19 cellular contexts compared by ENCODE assay signal in the genomic region with DNA sequence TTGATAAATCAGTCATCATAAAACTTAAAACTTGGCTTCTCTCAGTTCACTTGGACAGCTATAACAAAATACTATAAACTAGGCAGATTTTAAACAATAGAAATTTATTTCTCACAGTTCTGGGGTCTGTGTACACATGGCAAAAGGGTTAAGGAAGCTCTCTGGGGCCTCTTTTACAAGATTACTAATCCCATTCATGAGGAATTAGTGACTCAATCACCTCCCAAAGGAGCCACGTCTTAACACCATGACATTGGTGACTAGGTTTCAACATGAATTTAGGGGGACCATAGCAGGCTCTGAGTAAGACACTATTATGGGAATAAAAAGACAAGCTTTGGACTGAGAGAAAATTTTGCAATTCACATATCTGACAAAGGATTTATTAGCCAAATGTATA.
DNase-seq lines count a peak whose midpoint lies in the region; ATAC-seq and TF ChIP-seq lines count a peak whose summit lies in the region.
"Had no signal": no experiment of that assay in that cellular context is flagged by ENCODE, and none has a peak within 500 bp of the region (broad histone marks: within the 10 kb centered on the region; RNA-seq: fewer than 3 reads in every experiment).

No MANE protein-coding gene starts in this region.

- peaks cover 21% of the 10 kb centered on the region for H3K4me1 Mint-ChIP-seq in endodermal cell
- H3K4me1 Mint-ChIP-seq: CD4-positive, alpha-beta memory T cell had no signal

- 8% methylated on average over 1 of the region's 1 CpG; no CpG with 5 or more reads in 1 of the 2 experiments for WGBS in endodermal cell (ENCODE audit: insufficient coverage in 1 of 2, insufficient read length in 1 of 2), 2 experiments
- WGBS in neuronal stem cell (ENCODE audit: extremely low coverage in 2 of 2, insufficient read length in 2 of 2, insufficient replicate concordance in 1 of 2), 2 donors, result no CpG with 5 or more reads among the region's 1 CpG

- H2BK5ac ChIP-seq in neuronal stem cell (ENCODE audit: low read length), result no peak overlapping the region

- H3K4ac ChIP-seq in neuronal stem cell (ENCODE audit: low read length), result no peak overlapping the region

- BruUV-seq in A673 (replicated peaks; lab: Mats Ljungman, UMichigan), result no TSS peak

- no peaks in the 10 kb centered on the region for H3K9me3 ChIP-seq in A673 (ENCODE audit: low read depth, low read length, poor library complexity, severe bottlenecking)
- H3K9me3 ChIP-seq in Karpas-422 (ENCODE audit: low read length), result no peaks in the 10 kb centered on the region; the same call in 1 of the 2 replicates
- H3K9me3 ChIP-seq in endodermal cell (ENCODE audit: control insufficient read depth, low read length), result no peaks in the 10 kb centered on the region
- no peaks in the 10 kb centered on the region for H3K9me3 ChIP-seq in neuronal stem cell (replicated peaks in 1 of 2; ENCODE audit: control insufficient read depth in 2 of 2, insufficient read depth in 1 of 2, low read depth in 1 of 2, low read length in 2 of 2)
- H3K9me3 ChIP-seq: BE2C had no signal

- H3K4me3 ChIP-seq in A673 (ENCODE audit: low read depth, low read length, poor library complexity, severe bottlenecking), result no peak overlapping the region
- H3K4me3 ChIP-seq in Karpas-422 (ENCODE audit: low read length), result no peak overlapping the region
- H3K4me3 ChIP-seq in endodermal cell (ENCODE audit: low read length), result no peak overlapping the region
- no peak overlapping the region for H3K4me3 ChIP-seq in neuronal stem cell (ENCODE audit: low read length in 2 of 2)
- H3K4me3 ChIP-seq: BLaER1 treated with 17β-estradiol and CSF1 and Interleukin-3, amounts not matched to agents 10 nM and 100 nM; GM23248 had no signal

- no peak overlapping the region for H2BK120ac ChIP-seq in neuronal stem cell (ENCODE audit: low read depth, low read length)

- H3K27me3 ChIP-seq in A673 (replicated peaks; ENCODE audit: insufficient read depth, low read depth, low read length, poor library complexity), result no peaks in the 10 kb centered on the region
- H3K27me3 ChIP-seq in Karpas-422 (ENCODE audit: low read length), result no peaks in the 10 kb centered on the region
- H3K27me3 ChIP-seq in endodermal cell (ENCODE audit: control insufficient read depth, insufficient read depth, low read length, poor library complexity, severe bottlenecking), result no peaks in the 10 kb centered on the region
- no peaks in the 10 kb centered on the region for H3K27me3 ChIP-seq in neuronal stem cell (ENCODE audit: control insufficient read depth in 3 of 3, insufficient read depth in 3 of 3, low read depth in 1 of 3, low read length in 3 of 3)
- H3K27me3 ChIP-seq: BE2C; BLaER1 treated with 17β-estradiol and CSF1 and Interleukin-3, amounts not matched to agents 10 nM and 100 nM had no signal

- H3K18ac ChIP-seq in neuronal stem cell (ENCODE audit: low read length), result no peak overlapping the region

- TF ChIP-seq CTCF in A673 (conservative IDR thresholded peaks at IDR 0.05; ENCODE audit: low read depth, low read length), result no peak
- TF ChIP-seq CTCF in endodermal cell (conservative IDR thresholded peaks at IDR 0.05), result no peak

- H3K27me3 Mint-ChIP-seq in endodermal cell (ENCODE audit: insufficient read depth), result peaks cover 1% of the 10 kb centered on the region

- intact Hi-C loops in A673 (cut with micrococcal nuclease; ENCODE audit: unreplicated experiment), result no loop called here

- H2BK12ac ChIP-seq in neuronal stem cell (ENCODE audit: low read length), result no peak overlapping the region

- no peak overlapping the region for H2BK15ac ChIP-seq in neuronal stem cell (ENCODE audit: low read length)

- H2AFZ ChIP-seq in Karpas-422 (ENCODE audit: low read length) (0 out of 2 replicates have a peak overlapping the region, but pooled peaks have one; percentile 18), neuronal stem cell (ENCODE audit: low read length) (peak overlapping the region; percentile 32)
- H2AFZ ChIP-seq: GM23248 had no signal

- H3K14ac ChIP-seq in neuronal stem cell (ENCODE audit: low read length), result no peak overlapping the region

- H3K27ac Mint-ChIP-seq in endodermal cell, result peak overlapping the region; percentile 12
- H3K27ac Mint-ChIP-seq: CD4-positive, alpha-beta memory T cell had no signal

- no peak overlapping the region for H4K8ac ChIP-seq in neuronal stem cell (ENCODE audit: low read depth, low read length)

- POLR2A ChIA-PET in A673 (lab: Charles Lee; ENCODE audit: low non-redundant PET), result no interaction called here

- H3K27ac ChIP-seq in A673 (ENCODE audit: low read depth, low read length, poor library complexity, severe bottlenecking) (no peak overlapping the region), Karpas-422 (ENCODE audit: low read length) (no peak overlapping the region), endodermal cell (ENCODE audit: low read depth, low read length) (no peak overlapping the region), neuronal stem cell (replicated peaks; ENCODE audit: low read length) (no peak overlapping the region)
- H3K27ac ChIP-seq: 22Rv1; BLaER1 treated with 17β-estradiol and CSF1 and Interleukin-3, amounts not matched to agents 10 nM and 100 nM; GM23248 had no signal

- H3K4me2 ChIP-seq in Karpas-422 (ENCODE audit: low read depth, low read length, poor library complexity, severe bottlenecking) (no peak overlapping the region), neuronal stem cell (ENCODE audit: insufficient read depth, low read length, poor library complexity, severe bottlenecking) (no peak overlapping the region)
- H3K4me2 ChIP-seq: BLaER1 treated with 17β-estradiol and CSF1 and Interleukin-3, amounts not matched to agents 10 nM and 100 nM had no signal

- H3K36me3 Mint-ChIP-seq in endodermal cell (ENCODE audit: low read depth), result peaks cover 3% of the 10 kb centered on the region
- H3K36me3 Mint-ChIP-seq: CD4-positive, alpha-beta memory T cell had no signal

- peaks cover 6% of the 10 kb centered on the region for H3K4me1 ChIP-seq in A673 (ENCODE audit: insufficient read depth, low read length, poor library complexity, severe bottlenecking)
- H3K4me1 ChIP-seq in Karpas-422 (ENCODE audit: low read length), result peaks cover 10% of the 10 kb centered on the region
- H3K4me1 ChIP-seq in endodermal cell (ENCODE audit: control insufficient read depth, insufficient read depth, low read length), result peaks cover 3% of the 10 kb centered on the region
- peaks cover 2 to 3% of the 10 kb centered on the region in 2 donors for H3K4me1 ChIP-seq in neuronal stem cell (ENCODE audit: control insufficient read depth in 2 of 2, insufficient read depth in 1 of 2, low read depth in 1 of 2, low read length in 2 of 2)
- H3K4me1 ChIP-seq: BE2C; BLaER1 treated with 17β-estradiol and CSF1 and Interleukin-3, amounts not matched to agents 10 nM and 100 nM had no signal

- H3K79me1 ChIP-seq in neuronal stem cell (ENCODE audit: low read depth, low read length), result no peaks in the 10 kb centered on the region

- no peaks in the 10 kb centered on the region for H3K36me3 ChIP-seq in A673 (ENCODE audit: insufficient read depth, low read length, poor library complexity, severe bottlenecking)
- no peaks in the 10 kb centered on the region; the same call in 1 of the 2 replicates for H3K36me3 ChIP-seq in Karpas-422 (ENCODE audit: insufficient read depth, low read length)
- no peaks in the 10 kb centered on the region for H3K36me3 ChIP-seq in endodermal cell (ENCODE audit: control insufficient read depth, insufficient read depth, low read length)
- H3K36me3 ChIP-seq in neuronal stem cell (replicated peaks in 1 of 2; ENCODE audit: control insufficient read depth in 2 of 2, insufficient read depth in 2 of 2, low read length in 2 of 2), result no peaks in the 10 kb centered on the region
- H3K36me3 ChIP-seq: BE2C; BLaER1 treated with 17β-estradiol and CSF1 and Interleukin-3, amounts not matched to agents 10 nM and 100 nM had no signal

- no peak overlapping the region for H2AK5ac ChIP-seq in neuronal stem cell (ENCODE audit: low read depth, low read length)

- no peak for ATAC-seq in GM19455 (IDR thresholded peaks at IDR 0.05; ENCODE audit: unreplicated experiment)

- H3K23ac ChIP-seq in neuronal stem cell (ENCODE audit: low read depth, low read length, poor library complexity), result no peak overlapping the region

- DNase-seq in A673 (ENCODE audit: low spot score), result peak; percentile 71
- DNase-seq in Karpas-422, result no peak
- no peak for DNase-seq in endodermal cell
- no peak for DNase-seq in neuronal stem cell (ENCODE audit: low spot score)
- no peak for DNase-seq in RKO (ENCODE audit: low spot score)
- DNase-seq in EL, result no peak
- DNase-seq: ACHN; AML-193; BE2C; CD4-positive, alpha-beta memory T cell; COR-L47; DMS153; DMS79; GM23248; H7; HCEC 1CT had no signal

- H3K4me3 Mint-ChIP-seq in endodermal cell, result no peak overlapping the region
- H3K4me3 Mint-ChIP-seq: CD4-positive, alpha-beta memory T cell had no signal

- CTCF ChIA-PET in A673 (lab: Charles Lee), result no interaction called here

- no peaks in the 10 kb centered on the region for H3K9me2 ChIP-seq in Karpas-422 (replicated peaks; ENCODE audit: insufficient read depth, low read length)

- H3K9ac ChIP-seq in Karpas-422 (ENCODE audit: low read length), result no peak overlapping the region
- no peak overlapping the region for H3K9ac ChIP-seq in endodermal cell (ENCODE audit: extremely low read depth, low read length, poor library complexity, severe bottlenecking)
- H3K9ac ChIP-seq in neuronal stem cell (ENCODE audit: low read depth, low read length, poor library complexity), result no peak overlapping the region
- H3K9ac ChIP-seq: BLaER1 treated with 17β-estradiol and CSF1 and Interleukin-3, amounts not matched to agents 10 nM and 100 nM; GM23248 had no signal

- peaks cover 17% of the 10 kb centered on the region for H3K9me3 Mint-ChIP-seq in endodermal cell

- H4K20me1 ChIP-seq in Karpas-422 (ENCODE audit: insufficient read depth, low read depth, low read length), result no peaks in the 10 kb centered on the region
- H4K20me1 ChIP-seq: BLaER1 treated with 17β-estradiol and CSF1 and Interleukin-3, amounts not matched to agents 10 nM and 100 nM had no signal

- H3K79me2 ChIP-seq in Karpas-422 (ENCODE audit: low read length), result no peaks in the 10 kb centered on the region

- H4K91ac ChIP-seq in neuronal stem cell (ENCODE audit: low read depth, low read length, poor library complexity), result no peak overlapping the region
